8 cellular contexts compared by ENCODE assay signal in genomic region chr10:37856881-37857286, GRCh38. TPM values are rescaled to one million over a fixed set of nuclear protein-coding genes. Genes with fewer than 3 reads are reported as not detected.
DNase-seq lines count a peak whose midpoint lies in the region; ATAC-seq and TF ChIP-seq lines count a peak whose summit lies in the region.

No MANE protein-coding gene starts in this region.

- TF ChIP-seq EP300 in stomach (IDR thresholded peaks at IDR 0.05), result no peak

- H3K4me3 ChIP-seq in mesendoderm (ENCODE audit: low read length) (peak overlapping the region; percentile 89), stomach (peak overlapping the region; percentile 66 to 89 (median 74))

- peaks cover 8 to 13% of the 10 kb centered on the region in 2 donors for H3K36me3 Mint-ChIP-seq in CD14-positive monocyte
- H3K36me3 Mint-ChIP-seq in T-helper 2 cell treated with Interferon-gamma antibody and Interleukin-4, amounts not matched to agents 5 μg/mL and 100 μg/mL, for 36 hours (ENCODE audit: low read depth), result peaks cover 23% of the 10 kb centered on the region

- H2BK120ac ChIP-seq in mesendoderm (ENCODE audit: low read depth, low read length), result no peak overlapping the region

- peaks cover 19% of the 10 kb centered on the region for H3K4me1 Mint-ChIP-seq in CD14-positive monocyte
- peaks cover 27% of the 10 kb centered on the region for H3K4me1 Mint-ChIP-seq in T-helper 2 cell treated with Interferon-gamma antibody and Interleukin-4, amounts not matched to agents 5 μg/mL and 100 μg/mL, for 36 hours (ENCODE audit: low read depth)

- H3K27me3 ChIP-seq in mesendoderm (ENCODE audit: insufficient read depth, low read length, poor library complexity) (no peaks in the 10 kb centered on the region), stomach (no peaks in the 10 kb centered on the region)

- no peak overlapping the region for H4K5ac ChIP-seq in mesendoderm (ENCODE audit: low read length)

- no peak overlapping the region for H3K23ac ChIP-seq in mesendoderm (ENCODE audit: low read length)

- H3K9ac ChIP-seq in mesendoderm (ENCODE audit: low read length), result peak overlapping the region; percentile 84

- no peak overlapping the region for H3K18ac ChIP-seq in mesendoderm (ENCODE audit: low read length)

- ATAC-seq in GM19328 (IDR thresholded peaks at IDR 0.05; ENCODE audit: unreplicated experiment) (peak; percentile 2), HG03342 (IDR thresholded peaks at IDR 0.05; ENCODE audit: unreplicated experiment) (peak; percentile 19)

- peaks cover 6 to 21% (median 8%) of the 10 kb centered on the region in 7 donors for H3K9me3 Mint-ChIP-seq in CD14-positive monocyte
- H3K9me3 Mint-ChIP-seq in T-helper 2 cell treated with Interferon-gamma antibody and Interleukin-4, amounts not matched to agents 5 μg/mL and 100 μg/mL, for 36 hours, result peaks cover 9% of the 10 kb centered on the region

- TF ChIP-seq POLR2A in stomach (IDR thresholded peaks at IDR 0.05), result no peak

- intact Hi-C loops in CD14-positive monocyte (cut with micrococcal nuclease) (loop anchor here (5.0 to 10.0 kb wide), 5 partner anchors 118 to 545 kb away; partner anchors contain the start of genes ZNF25 (in 2 of the 2), ZNF37A (in 2 of the 2) and ZNF33A (in 1 of the 2)), stomach (cut with DNase I; ENCODE audit: low total_unique reads) (loop anchor here (10.0 kb wide), 1 partner anchor 238 kb away; the partner anchor contains the start of gene ZNF37A)

- no peaks in the 10 kb centered on the region for H3K79me2 ChIP-seq in mesendoderm (ENCODE audit: control insufficient read depth, insufficient read depth, low read length)

- H3K56ac ChIP-seq in mesendoderm (ENCODE audit: low read length), result peak overlapping the region; percentile 94

- no peak overlapping the region for H3K4ac ChIP-seq in mesendoderm (ENCODE audit: low read depth, low read length)

- peaks cover 0 to 9% (median 0%) of the 10 kb centered on the region in 3 donors for H3K27me3 Mint-ChIP-seq in CD14-positive monocyte (ENCODE audit: low read depth in 3 of 3)
- peaks cover 2% of the 10 kb centered on the region for H3K27me3 Mint-ChIP-seq in T-helper 2 cell treated with Interferon-gamma antibody and Interleukin-4, amounts not matched to agents 5 μg/mL and 100 μg/mL, for 36 hours (ENCODE audit: low read depth)

- H3K36me3 ChIP-seq in mesendoderm (ENCODE audit: control insufficient read depth, insufficient read depth, low read length) (no peaks in the 10 kb centered on the region), stomach (peaks cover 4 to 14% (median 9%) of the 10 kb centered on the region in 4 donors)

- no peak overlapping the region for H4K8ac ChIP-seq in mesendoderm (ENCODE audit: low read depth, low read length)

- H3K4me1 ChIP-seq in mesendoderm (ENCODE audit: control insufficient read depth, low read depth, low read length), result no peaks in the 10 kb centered on the region
- H3K4me1 ChIP-seq in stomach, result peaks cover 11 to 38% (median 25%) of the 10 kb centered on the region in 4 donors

- TF ChIP-seq CTCF in CD14-positive monocyte (IDR thresholded peaks at IDR 0.05) (no peak), stomach (IDR thresholded peaks at IDR 0.05) (no peak)

- no peaks in the 10 kb centered on the region for H3K9me3 ChIP-seq in stomach

- H3K4me3 Mint-ChIP-seq in CD14-positive monocyte, result peak overlapping the region; percentile 85 to 97
- peak overlapping the region; percentile 90 for H3K4me3 Mint-ChIP-seq in T-helper 2 cell treated with Interferon-gamma antibody and Interleukin-4, amounts not matched to agents 5 μg/mL and 100 μg/mL, for 36 hours

- H3K79me1 ChIP-seq in mesendoderm (ENCODE audit: low read length), result no peaks in the 10 kb centered on the region

- no peak overlapping the region for H2BK15ac ChIP-seq in mesendoderm (replicated peaks; ENCODE audit: low read depth)

- H3K27ac ChIP-seq in cingulate gyrus (ENCODE audit: low read depth, low read length) (peak overlapping the region; percentile 100), mesendoderm (ENCODE audit: low read depth, low read length) (peak overlapping the region; percentile 23), stomach (peak overlapping the region; percentile 96 to 100 (median 98))

- peak overlapping the region; percentile 78 for H3K4me2 ChIP-seq in mesendoderm (ENCODE audit: low read length)

- DNase-seq in CD14-positive monocyte (ENCODE audit: low spot score) (peak; percentile 45), mesendoderm (peak; percentile 50), stomach (peak; percentile 27), GOT3 (lab: John Stamatoyannopoulos, UW) (no peak)
- no peak for DNase-seq in T-helper 2 cell treated with Interferon-gamma antibody and Interleukin-4, amounts not matched to agents 5 μg/mL and 100 μg/mL, for 36 hours (ENCODE audit: low spot score)

- no peak overlapping the region for H2AK5ac ChIP-seq in mesendoderm (ENCODE audit: low read length)

- WGBS in mesendoderm (ENCODE audit: extremely low coverage, insufficient coverage, low lambda C conversion rate), result no CpG with 5 or more reads among the region's 16 CpGs
- WGBS in stomach, 5 donors, result 1 to 2% (median 1%) methylated on average over 13 to 16 of the region's 16 CpGs

- H2BK5ac ChIP-seq in mesendoderm (ENCODE audit: low read length), result no peak overlapping the region

- peak overlapping the region; percentile 64 to 96 (median 91) for H3K27ac Mint-ChIP-seq in CD14-positive monocyte
- H3K27ac Mint-ChIP-seq in T-helper 2 cell treated with Interferon-gamma antibody and Interleukin-4, amounts not matched to agents 5 μg/mL and 100 μg/mL, for 36 hours, result peak overlapping the region; percentile 85

RNA-seq across cellular contexts. Expression of gene ZNF248, which starts 0.5 kb away (rescaled TPM):
- polyA plus RNA-seq in CD14-positive monocyte (under 1 TPM; 0.44 to 0.94 TPM), stomach (1 to 10 TPM; 2.5 to 5.8 (median 2.9) TPM)
- 3.9 TPM for polyA plus RNA-seq in mesendoderm (2013, experiment 1 of 2)
- 4.6 TPM for polyA plus RNA-seq in mesendoderm (2013, experiment 2 of 2)
- 10 to 100 TPM in 4 of 5 donors, 1 to 10 TPM in 1; 8.2 to 32.9 (median 15.5) TPM for total RNA-seq in stomach

Comparison
In these comparisons a context has a peak if more than half of its experiments do, and no peak if none do; other contexts are left out.
1. DNase-seq: peak in CD14-positive monocyte (single experiment), mesendoderm (single experiment) and stomach (single experiment); none in T-helper 2 cell treated with Interferon-gamma antibody and Interleukin-4, amounts not matched to agents 5 μg/mL and 100 μg/mL, for 36 hours (single experiment) and GOT3 (single experiment).
2. H3K27ac ChIP-seq: peak in every context shown above with its lines; median percentile 100 in cingulate gyrus; 98 in stomach; 23 in mesendoderm.